Comparison of ENCODE assay signal across 12 cellular contexts in genomic region chr18:49020621-49021021, GRCh38.
DNase-seq lines count a peak whose midpoint lies in the region; ATAC-seq, FAIRE-seq and TF ChIP-seq lines count a peak whose summit lies in the region.
"Had no signal": no experiment of that assay in that cellular context is flagged by ENCODE, and none has a peak within 500 bp of the region (broad histone marks: within the 10 kb centered on the region; RNA-seq: fewer than 3 reads in every experiment).

No MANE protein-coding gene starts in this region.

- H3K27me3 ChIP-seq in RWPE2 (ENCODE audit: insufficient read depth, poor library complexity, severe bottlenecking) (no peaks in the 10 kb centered on the region), upper lobe of right lung (no peaks in the 10 kb centered on the region)

- TF ChIP-seq CTCF in RWPE2 (IDR thresholded peaks at IDR 0.05; ENCODE audit: poor library complexity, severe bottlenecking): no peak
- TF ChIP-seq CTCF in upper lobe of right lung (IDR thresholded peaks at IDR 0.05): no peak
- no peak for TF ChIP-seq CTCF in glutamatergic neuron (IDR thresholded peaks at IDR 0.05; ENCODE audit: partially characterized antibody, unreplicated experiment)

- H3K36me3 ChIP-seq in RWPE2 (ENCODE audit: low read depth) (no peaks in the 10 kb centered on the region), upper lobe of right lung (no peaks in the 10 kb centered on the region)
- H3K36me3 ChIP-seq: thoracic aorta had no signal

- intact Hi-C loops in upper lobe of right lung (cut with DNase I): no loop called here

- H3K9me3 Mint-ChIP-seq in glutamatergic neuron (ENCODE audit: unreplicated experiment): peaks cover 1% of the 10 kb centered on the region
- H3K9me3 Mint-ChIP-seq: activated naive CD8-positive, alpha-beta T cell treated with anti-CD3 and anti-CD28 coated beads, Interleukin-2, amount 10 ng/mL, durations not matched to agents 7 days and 5 days; nephron progenitor cell had no signal

- no peaks in the 10 kb centered on the region for H3K9me3 ChIP-seq in RWPE2 (ENCODE audit: severe bottlenecking)
- no peaks in the 10 kb centered on the region for H3K9me3 ChIP-seq in upper lobe of right lung
- H3K9me3 ChIP-seq: thoracic aorta had no signal

- H3K27ac ChIP-seq in RWPE2 (ENCODE audit: poor library complexity, severe bottlenecking) (peak overlapping the region; percentile 48), upper lobe of right lung (peak overlapping the region; percentile 42)
- H3K27ac ChIP-seq: thoracic aorta had no signal

- no peak overlapping the region for H3K4me3 Mint-ChIP-seq in glutamatergic neuron (ENCODE audit: unreplicated experiment)
- H3K4me3 Mint-ChIP-seq: activated naive CD8-positive, alpha-beta T cell treated with anti-CD3 and anti-CD28 coated beads, Interleukin-2, amount 10 ng/mL, durations not matched to agents 7 days and 5 days; nephron progenitor cell had no signal

- H3K27ac Mint-ChIP-seq in glutamatergic neuron (ENCODE audit: unreplicated experiment): no peak overlapping the region
- H3K27ac Mint-ChIP-seq: activated naive CD8-positive, alpha-beta T cell treated with anti-CD3 and anti-CD28 coated beads, Interleukin-2, amount 10 ng/mL, durations not matched to agents 7 days and 5 days; nephron progenitor cell had no signal

- H3K4me1 Mint-ChIP-seq in glutamatergic neuron (ENCODE audit: low read depth, unreplicated experiment): no peaks in the 10 kb centered on the region

- peak; percentile 54 for DNase-seq in activated effector memory CD4-positive, alpha-beta T cell treated with anti-CD3 and anti-CD28 coated beads, Interleukin-2, amount 50 U/mL, for 16 hours
- DNase-seq in activated effector memory CD4-positive, alpha-beta T cell treated with Interleukin-2 at 50 U/mL for 16 hours: no peak
- DNase-seq in RWPE2 (ENCODE audit: low spot score) (no peak), islet precursor cell (peak; percentile 87), upper lobe of right lung (peak; percentile 62), glutamatergic neuron (no peak), frontal cortex (ENCODE audit: low spot score in 2 of 2) (no peak)
- DNase-seq in activated CD4-positive, alpha-beta T cell treated with anti-CD3 and anti-CD28 coated beads, Interleukin-2, amount 50 U/mL, for 48 hours: no peak
- DNase-seq: foreskin melanocyte, nephron progenitor cell had no signal

- ATAC-seq in RWPE2 (ENCODE audit: low read depth) (no peak), upper lobe of right lung (no peak)

- FAIRE-seq in frontal cortex (lab: Jason Lieb, UNC): no peak

- H3K4me1 ChIP-seq in RWPE2 (ENCODE audit: insufficient read depth, poor library complexity, severe bottlenecking) (peaks cover 23% of the 10 kb centered on the region), upper lobe of right lung (no peaks in the 10 kb centered on the region)

- H3K27me3 Mint-ChIP-seq in glutamatergic neuron (ENCODE audit: unreplicated experiment): peaks cover 2% of the 10 kb centered on the region

- H3K4me3 ChIP-seq in RWPE2 (ENCODE audit: severe bottlenecking): peak overlapping the region; percentile 13
- H3K4me3 ChIP-seq in upper lobe of right lung: peak overlapping the region; percentile 23
- H3K4me3 ChIP-seq: thoracic aorta had no signal

- H3K36me3 Mint-ChIP-seq in glutamatergic neuron (ENCODE audit: unreplicated experiment): no peaks in the 10 kb centered on the region
- H3K36me3 Mint-ChIP-seq: activated naive CD8-positive, alpha-beta T cell treated with anti-CD3 and anti-CD28 coated beads, Interleukin-2, amount 10 ng/mL, durations not matched to agents 7 days and 5 days had no signal

Comparison
In these comparisons a context has a peak if more than half of its experiments do, and no peak if none do; other contexts are left out.
1. DNase-seq: peak in activated effector memory CD4-positive, alpha-beta T cell treated with anti-CD3 and anti-CD28 coated beads, Interleukin-2, amount 50 U/mL, for 16 hours (single experiment), islet precursor cell (single experiment) and upper lobe of right lung (single experiment); none in activated effector memory CD4-positive, alpha-beta T cell treated with Interleukin-2 at 50 U/mL for 16 hours (single experiment), RWPE2 (single experiment), activated CD4-positive, alpha-beta T cell treated with anti-CD3 and anti-CD28 coated beads, Interleukin-2, amount 50 U/mL, for 48 hours (0 of 2), glutamatergic neuron (single experiment) and frontal cortex (0 of 2).